Comparison of ENCODE assay signal across 27 cellular contexts in genomic region chr10:80986596-80986995, GRCh38.
"Had no signal": no experiment of that assay in that cellular context is flagged by ENCODE, and none has a peak within 500 bp of the region (broad histone marks: within the 10 kb centered on the region; RNA-seq: fewer than 3 reads in every experiment).

No MANE protein-coding gene starts in this region.

- DNase-seq: Kasumi-1, MV-4-11, NCI-H1048, NCI-H1105, NCI-H1417, NCI-H1436 treated with DMSO at 0.1 percent for 48 hours, NCI-H187, NCI-H2029, NCI-H2081 treated with DMSO at 0.1 percent for 48 hours, NCI-H2171, NCI-H226, NCI-H446, NCI-H510A, NCI-H524 treated with DMSO at 0.1 percent for 48 hours, NCI-H69, NCI-H774, PC-3, SHP77 treated with DMSO at 0.1 percent for 48 hours, SJCRH30, T-helper 1 cell had no signal

- ATAC-seq: K562, Panc1, PC-3, SK-N-SH treated with all-trans-retinoic acid at 6 μM for 48 hours had no signal

- H3K36me3 ChIP-seq: SJCRH30 had no signal

- H3K27ac Mint-ChIP-seq: IgD-negative memory B cell had no signal

- H3K27me3 Mint-ChIP-seq: IgD-negative memory B cell had no signal

- H3K4me1 ChIP-seq: SJCRH30 had no signal

- H3K27me3 ChIP-seq: SJCRH30 had no signal

- H3K27ac ChIP-seq: HL-60, KMS-11, RWPE1, SJCRH30 had no signal

- H3K4me1 Mint-ChIP-seq: IgD-negative memory B cell had no signal

- H3K36me3 Mint-ChIP-seq: IgD-negative memory B cell had no signal

- H3K4me3 ChIP-seq: K562, SJCRH30 had no signal

- H3K4me2 ChIP-seq: KMS-11 had no signal

- H3K4me3 Mint-ChIP-seq: IgD-negative memory B cell had no signal

- H3K9me3 ChIP-seq: SJCRH30 had no signal

- H3K9ac ChIP-seq: KMS-11 had no signal
